Comparison of ENCODE assay signal across 2 cellular contexts in genomic region chr1:20440785-20441200, GRCh38.
TF ChIP-seq lines count a peak whose summit lies in the region.

No MANE protein-coding gene starts in this region.

TF ChIP-seq in HCT116, 20 proteins besides CTCF, POLR2A, EP300 and RAD21 (continued from another document):
- TF ChIP-seq ZBTB33 (IDR thresholded peaks at IDR 0.05; ENCODE audit: extremely low read depth, insufficient replicate concordance, low read length) (no peak), TCF7L2 (IDR thresholded peaks at IDR 0.05; ENCODE audit: borderline replicate concordance, extremely low read depth, insufficient read depth, insufficient read length) (no peak), SP1 (IDR thresholded peaks at IDR 0.05; ENCODE audit: low read depth) (peak; percentile 82), YY1 (IDR thresholded peaks at IDR 0.05; ENCODE audit: extremely low read depth, insufficient replicate concordance, low read depth, low read length) (peak; percentile 34), EZH2phosphoT487 (IDR thresholded peaks at IDR 0.05; ENCODE audit: borderline replicate concordance) (no peak), SIN3A (IDR thresholded peaks at IDR 0.05; ENCODE audit: low read depth) (no peak), CEBPB (IDR thresholded peaks at IDR 0.05; ENCODE audit: low read depth) (no peak), JUND (IDR thresholded peaks at IDR 0.05) (no peak), ZFX (IDR thresholded peaks at IDR 0.05) (no peak)

TF ChIP-seq in GM12878, 131 proteins besides CTCF, POLR2A, EP300 and RAD21 (continued from another document):
- TF ChIP-seq USF2 (IDR thresholded peaks at IDR 0.05; ENCODE audit: borderline replicate concordance, low read depth, low read length) (peak; percentile 76), CBFB (IDR thresholded peaks at IDR 0.05; ENCODE audit: low read depth) (no peak), YY1 (IDR thresholded peaks at IDR 0.05; ENCODE audit: low read depth, low read length) (0 out of 2 replicates have a peak, but pooled peaks have one; percentile 13)
